1 cellular context compared by ENCODE assay signal in genomic region chr11:17014774-17015638, GRCh38.
TF ChIP-seq lines count a peak whose summit lies in the region.

No MANE protein-coding gene starts in this region.

TF ChIP-seq in liver, 16 proteins besides CTCF, POLR2A, EP300 and RAD21 (continued from another document):
- TF ChIP-seq, protein P1, sequence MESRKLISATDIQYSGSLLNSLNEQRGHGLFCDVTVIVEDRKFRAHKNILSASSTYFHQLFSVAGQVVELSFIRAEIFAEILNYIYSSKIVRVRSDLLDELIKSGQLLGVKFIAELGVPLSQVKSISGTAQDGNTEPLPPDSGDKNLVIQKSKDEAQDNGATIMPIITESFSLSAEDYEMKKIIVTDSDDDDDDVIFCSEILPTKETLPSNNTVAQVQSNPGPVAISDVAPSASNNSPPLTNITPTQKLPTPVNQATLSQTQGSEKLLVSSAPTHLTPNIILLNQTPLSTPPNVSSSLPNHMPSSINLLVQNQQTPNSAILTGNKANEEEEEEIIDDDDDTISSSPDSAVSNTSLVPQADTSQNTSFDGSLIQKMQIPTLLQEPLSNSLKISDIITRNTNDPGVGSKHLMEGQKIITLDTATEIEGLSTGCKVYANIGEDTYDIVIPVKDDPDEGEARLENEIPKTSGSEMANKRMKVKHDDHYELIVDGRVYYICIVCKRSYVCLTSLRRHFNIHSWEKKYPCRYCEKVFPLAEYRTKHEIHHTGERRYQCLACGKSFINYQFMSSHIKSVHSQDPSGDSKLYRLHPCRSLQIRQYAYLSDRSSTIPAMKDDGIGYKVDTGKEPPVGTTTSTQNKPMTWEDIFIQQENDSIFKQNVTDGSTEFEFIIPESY (IDR thresholded peaks at IDR 0.05) = no peak
- TF ChIP-seq RXRA (IDR thresholded peaks at IDR 0.05) (no peak), YY1 (IDR thresholded peaks at IDR 0.05) (no peak)
